ENCODE assay signal across 6 cellular contexts in the genomic region with DNA sequence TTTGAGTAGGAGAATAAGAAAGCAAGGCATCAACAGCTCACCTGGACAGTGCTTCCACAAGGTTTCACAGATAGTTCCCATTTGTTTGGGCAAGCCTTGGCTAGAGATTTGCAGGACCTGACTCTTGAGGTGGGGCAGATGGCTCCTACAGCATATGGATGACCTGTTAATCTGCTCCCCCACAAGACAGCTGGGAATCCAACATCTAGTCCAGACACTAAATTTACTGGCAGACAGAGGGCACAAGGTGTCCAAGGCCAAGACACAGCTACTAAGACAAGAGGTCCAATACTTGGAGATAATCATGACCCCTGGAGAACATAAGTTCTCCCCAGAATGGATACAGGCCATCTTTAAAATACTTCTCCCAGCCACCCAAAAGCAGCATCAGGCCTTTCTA. TPM values are rescaled to one million over a fixed set of nuclear protein-coding genes. Genes with fewer than 3 reads are reported as not detected.
"Had no signal": no experiment of that assay in that cellular context is flagged by ENCODE, and none has a peak within 500 bp of the region (broad histone marks: within the 10 kb centered on the region; RNA-seq: fewer than 3 reads in every experiment).

No MANE protein-coding gene starts in this region.

RNA-seq across cellular contexts. Expression of a gene that starts 23.6 kb away (rescaled TPM):
- total RNA-seq: M059J, PC-3, Peyer's patch, Right ventricle myocardium superior, SJSA1 had no signal
- polyA plus RNA-seq: SK-N-SH had no signal
